In the genomic region with DNA sequence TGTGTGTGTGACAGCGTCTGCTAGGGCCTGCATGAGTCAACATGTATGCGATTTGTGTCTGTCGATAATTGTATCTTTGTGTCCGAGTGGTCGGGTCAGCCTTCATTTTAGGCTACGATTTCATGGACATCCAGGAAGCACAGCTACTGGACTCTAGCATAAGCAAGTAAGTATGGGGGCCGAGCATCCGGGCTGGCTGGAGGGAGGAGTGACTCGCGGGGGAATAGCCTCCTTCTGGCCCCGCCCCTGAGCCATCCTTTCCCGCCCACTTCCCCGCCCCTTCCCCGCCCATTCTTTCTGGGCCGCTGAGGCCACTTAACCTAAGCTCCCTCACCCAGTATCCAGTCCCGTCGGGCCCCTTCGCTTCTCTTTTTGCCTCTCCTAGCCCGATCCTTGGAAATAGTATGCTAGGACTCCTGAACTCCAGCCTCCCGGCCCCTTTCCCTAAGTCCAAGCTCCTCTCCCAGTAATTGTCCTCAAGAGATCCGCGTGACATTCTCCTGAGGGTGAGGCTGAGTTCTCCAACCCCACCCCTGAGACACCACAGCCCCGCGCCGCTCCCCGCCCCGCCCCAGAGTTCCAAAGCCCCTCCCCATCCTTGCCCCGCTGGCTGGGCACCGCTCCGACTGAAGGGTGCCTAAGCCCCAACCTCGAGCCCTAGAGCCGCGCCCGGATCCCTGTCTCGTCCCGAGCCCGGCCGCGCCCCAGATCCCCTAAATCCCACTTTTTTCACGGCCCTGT, we compare ENCODE assay signal across 8 cellular contexts. TPM values are rescaled to one million over a fixed set of nuclear protein-coding genes. Genes with fewer than 3 reads are reported as not detected.
A peak's percentile ranks its signal among the peaks of the same experiment; 100 is the strongest.
DNase-seq lines count a peak whose midpoint lies in the region; ATAC-seq and TF ChIP-seq lines count a peak whose summit lies in the region.

No MANE protein-coding gene starts in this region.

- H3K4me1 ChIP-seq in ACC112 (ENCODE audit: control insufficient read depth, insufficient read depth, low read length, unreplicated experiment) (peaks cover 17% of the 10 kb centered on the region), stomach smooth muscle (ENCODE audit: control insufficient read depth, insufficient read depth, low read length) (peaks cover 27% of the 10 kb centered on the region)

- H3K27me3 Mint-ChIP-seq in neural crest cell (ENCODE audit: low read depth), result peaks cover 8% of the 10 kb centered on the region

- peak overlapping the region; percentile 94 for H3K4me3 Mint-ChIP-seq in neural crest cell

- H3K27me3 ChIP-seq in ACC112 (ENCODE audit: insufficient read depth, low read length), result no peaks in the 10 kb centered on the region
- no peaks in the 10 kb centered on the region for H3K27me3 ChIP-seq in stomach smooth muscle (ENCODE audit: control insufficient read depth in 1 of 2, insufficient read depth in 2 of 2, low read length in 2 of 2)

- TF ChIP-seq CTCF in LNCaP clone FGC (IDR thresholded peaks at IDR 0.05; ENCODE audit: control insufficient read depth, extremely low read depth, insufficient read depth) (no peak), foreskin fibroblast (IDR thresholded peaks at IDR 0.05; ENCODE audit: low read depth, low read length) (no peak), neural crest cell (conservative IDR thresholded peaks at IDR 0.05) (no peak)

- H3K36me3 ChIP-seq in ACC112 (ENCODE audit: insufficient read depth, low read length) (no peaks in the 10 kb centered on the region; the same call in 1 of the 2 replicates), stomach smooth muscle (ENCODE audit: control insufficient read depth in 2 of 2, insufficient read depth in 2 of 2, low read length in 2 of 2) (peaks cover 9 to 22% of the 10 kb centered on the region in 2 donors)

- peak; percentile 50; the same call in 1 of the 2 replicates for TF ChIP-seq POLR2A in Raji (IDR thresholded peaks at IDR 0.05; ENCODE audit: insufficient read depth, low read depth, low read length)

- ATAC-seq in GM19035 (IDR thresholded peaks at IDR 0.05; ENCODE audit: unreplicated experiment), result peak; percentile 44

- no peaks in the 10 kb centered on the region for H3K9me3 ChIP-seq in stomach smooth muscle (ENCODE audit: control insufficient read depth in 2 of 2, low read length in 2 of 2)

- H3K36me3 Mint-ChIP-seq in neural crest cell (ENCODE audit: low read depth), result no peaks in the 10 kb centered on the region

- DNase-seq in LNCaP clone FGC (ENCODE audit: low read depth), result peak; percentile 43
- peak; percentile 72 for DNase-seq in activated gamma-delta T cell treated with Interleukin-2 at 50 U/mL for 16 hours
- peak; percentile 86 to 95 for DNase-seq in foreskin fibroblast
- peak; percentile 76 for DNase-seq in neural crest cell (ENCODE audit: low read depth, low spot score)

- H3K27ac Mint-ChIP-seq in neural crest cell (ENCODE audit: unreplicated experiment), result peak overlapping the region; percentile 92

- H3K4me3 ChIP-seq in ACC112 (ENCODE audit: low read depth, low read length), result peak overlapping the region; percentile 99
- peak overlapping the region; percentile 56 for H3K4me3 ChIP-seq in LNCaP clone FGC (ENCODE audit: low read depth, low read length)
- H3K4me3 ChIP-seq in foreskin fibroblast (ENCODE audit: low read depth in 1 of 2, low read length in 2 of 2), result peak overlapping the region; percentile 77 to 88
- H3K4me3 ChIP-seq in stomach smooth muscle (ENCODE audit: low read length in 2 of 2), result peak overlapping the region; percentile 76 to 84

- peaks cover 44% of the 10 kb centered on the region for H3K4me1 Mint-ChIP-seq in neural crest cell

- H2AFZ ChIP-seq in ACC112 (ENCODE audit: low read length, unreplicated experiment), result peak overlapping the region; percentile 90

- H3K9me3 Mint-ChIP-seq in neural crest cell, result no peaks in the 10 kb centered on the region

- peaks cover 7% of the 10 kb centered on the region for H3K79me2 ChIP-seq in ACC112 (ENCODE audit: control insufficient read depth, insufficient read depth, low read length, unreplicated experiment)

- H3K9ac ChIP-seq in stomach smooth muscle (ENCODE audit: low read length in 2 of 2), result peak overlapping the region; percentile 81 to 87

- peak overlapping the region; percentile 96 for H3K27ac ChIP-seq in ACC112 (ENCODE audit: low read depth, low read length)
- peak overlapping the region; percentile 95 for H3K27ac ChIP-seq in stomach smooth muscle (ENCODE audit: low read length)

RNA-seq across cellular contexts. Expression of a gene that starts 1.2 kb away (rescaled TPM):
- 12.9 and 13.6 TPM in 2 replicates for total RNA-seq in neural crest cell

RNA-seq across cellular contexts. Expression of a gene that starts 9.1 kb away (rescaled TPM):
- not detected in 2 replicates for total RNA-seq in neural crest cell

RNA-seq across cellular contexts. Expression of a gene that starts 17.6 kb away (rescaled TPM):
- total RNA-seq in neural crest cell, result not detected in 2 replicates

RNA-seq across cellular contexts. Expression of a gene that starts 23.7 kb away (rescaled TPM):
- total RNA-seq in neural crest cell, result 0.72 and 1.4 TPM in 2 replicates

RNA-seq across cellular contexts. Expression of a gene that starts 26.9 kb away (rescaled TPM):
- 6.1 and 7.0 TPM in 2 replicates for total RNA-seq in neural crest cell

Comparison
In these comparisons a context has a peak if more than half of its experiments do, and no peak if none do; other contexts are left out.
1. Peak in every context shown above with its lines: DNase-seq, ATAC-seq, H3K4me3 ChIP-seq and H3K27ac ChIP-seq.